In genomic region chr10:79346388-79347225, GRCh38 we compare ENCODE assay signal across 8 cellular contexts. TPM values are rescaled to one million over a fixed set of nuclear protein-coding genes. Genes with fewer than 3 reads are reported as not detected.
A peak's percentile ranks its signal among the peaks of the same experiment; 100 is the strongest.
DNase-seq lines count a peak whose midpoint lies in the region; ATAC-seq and TF ChIP-seq lines count a peak whose summit lies in the region.

No MANE protein-coding gene starts in this region.

- ATAC-seq in heart left ventricle = no peak
- ATAC-seq in left ventricle myocardium superior = no peak
- ATAC-seq in GM21786 (IDR thresholded peaks at IDR 0.05; ENCODE audit: unreplicated experiment) = no peak
- ATAC-seq in HG02798 (IDR thresholded peaks at IDR 0.05; ENCODE audit: poor library complexity, unreplicated experiment) = no peak

- TF ChIP-seq POLR2A in heart left ventricle (IDR thresholded peaks at IDR 0.05) = no peak
- no peak for TF ChIP-seq POLR2A in transverse colon (IDR thresholded peaks at IDR 0.05)

- TF ChIP-seq CTCF in heart left ventricle (IDR thresholded peaks at IDR 0.05) = no peak
- TF ChIP-seq CTCF in WERI-Rb-1 (IDR thresholded peaks at IDR 0.05; ENCODE audit: low read depth, low read length) = no peak
- TF ChIP-seq CTCF in transverse colon (IDR thresholded peaks at IDR 0.05) = no peak

- H3K36me3 ChIP-seq in heart left ventricle = peaks cover 0 to 30% (median 24%) of the 10 kb centered on the region in 9 donors
- peaks cover 34% of the 10 kb centered on the region for H3K36me3 ChIP-seq in WERI-Rb-1
- H3K36me3 ChIP-seq in transverse colon = peaks cover 0 to 18% (median 7%) of the 10 kb centered on the region in 4 donors

- no peaks in the 10 kb centered on the region for H3K27me3 ChIP-seq in heart left ventricle
- H3K27me3 ChIP-seq in WERI-Rb-1 (ENCODE audit: insufficient read depth, low read depth, severe bottlenecking) = no peaks in the 10 kb centered on the region
- H3K27me3 ChIP-seq in transverse colon = no peaks in the 10 kb centered on the region

- intact Hi-C loops in heart left ventricle (cut with DNase I) = loop anchor here in 1 of 10 donors (5.0 kb wide), 1 partner anchor 124 kb away; no protein-coding TSS in a partner anchor
- intact Hi-C loops in left ventricle myocardium superior (cut with micrococcal nuclease) = no loop called here
- intact Hi-C loops in transverse colon (cut with DNase I; ENCODE audit: low total_unique reads) = no loop called here

- no peak for TF ChIP-seq EP300 in transverse colon (IDR thresholded peaks at IDR 0.05; ENCODE audit: low read depth)

- in situ Hi-C loops in transverse colon (cut with MboI; ENCODE audit: low pct_ligation_motif_present in 1 of 4, low pct_unique_long_range_greater_than_20kb in 1 of 4, low sequenced_read_pairs in 3 of 4) = no loop called here

- H3K9me3 ChIP-seq in heart left ventricle = no peaks in the 10 kb centered on the region
- no peaks in the 10 kb centered on the region for H3K9me3 ChIP-seq in WERI-Rb-1 (ENCODE audit: severe bottlenecking)
- no peaks in the 10 kb centered on the region for H3K9me3 ChIP-seq in transverse colon

- H3K4me3 ChIP-seq in heart left ventricle (peak overlapping the region in 9 of 12 donors; percentile 70 to 98 (median 78)), WERI-Rb-1 (ENCODE audit: low read depth, low read length) (peak overlapping the region; percentile 93), transverse colon (peak overlapping the region in 1 of 4 donors; percentile 65)

- DNase-seq in heart left ventricle (no peak), left ventricle myocardium superior (no peak), WERI-Rb-1 (peak; percentile 75), iPS-NIHi7 (ENCODE audit: extremely low spot score) (peak; percentile 78), transverse colon (no peak), SIG-M5 treated with dmso at 0.1 percent for 504 hours (lab: John Stamatoyannopoulos, UW; ENCODE audit: unreplicated experiment) (no peak)

- WGBS in heart left ventricle, 4 donors = 57 to 63% (median 59%) methylated on average over 10 to 12 of the region's 12 CpGs
- 11 to 60% methylated on average over 2 to 12 of the region's 12 CpGs for WGBS in transverse colon (ENCODE audit: low coverage in 1 of 2), 2 donors

- H3K27ac ChIP-seq in heart left ventricle (peak overlapping the region in 4 of 12 donors; percentile 89 to 97 (median 93)), WERI-Rb-1 (peak overlapping the region; percentile 95), transverse colon (peak overlapping the region in 3 of 4 donors; percentile 92 to 96 (median 93))

- peaks cover 0 to 49% (median 23%) of the 10 kb centered on the region in 12 donors for H3K4me1 ChIP-seq in heart left ventricle
- peaks cover 4 to 23% (median 19%) of the 10 kb centered on the region in 4 donors for H3K4me1 ChIP-seq in transverse colon

RNA-seq across cellular contexts. Expression of gene PPIF, which starts 0.7 kb away (rescaled TPM):
- 100 to 1,000 TPM in 8 of 9 donors, 10 to 100 TPM in 1; 86.3 to 180 (median 128) TPM for total RNA-seq in heart left ventricle
- 100 to 1,000 TPM in 1 of 2 donors, 10 to 100 TPM in 1; 82.8 to 193 TPM for polyA plus RNA-seq in heart left ventricle
- 139 TPM for total RNA-seq in left ventricle myocardium superior
- total RNA-seq in transverse colon = 100 to 1,000 TPM in 1 of 4 donors, 10 to 100 TPM in 3; 37.2 to 149 (median 51.6) TPM

Comparison
In these comparisons a context has a peak if more than half of its experiments do, and no peak if none do; other contexts are left out.
1. DNase-seq: peak in WERI-Rb-1 (single experiment) and iPS-NIHi7 (single experiment); none in heart left ventricle (0 of 5), left ventricle myocardium superior (single experiment), transverse colon (single experiment) and SIG-M5 treated with dmso at 0.1 percent for 504 hours (single experiment).